Comparison of ENCODE assay signal across 8 cellular contexts in the genomic region with DNA sequence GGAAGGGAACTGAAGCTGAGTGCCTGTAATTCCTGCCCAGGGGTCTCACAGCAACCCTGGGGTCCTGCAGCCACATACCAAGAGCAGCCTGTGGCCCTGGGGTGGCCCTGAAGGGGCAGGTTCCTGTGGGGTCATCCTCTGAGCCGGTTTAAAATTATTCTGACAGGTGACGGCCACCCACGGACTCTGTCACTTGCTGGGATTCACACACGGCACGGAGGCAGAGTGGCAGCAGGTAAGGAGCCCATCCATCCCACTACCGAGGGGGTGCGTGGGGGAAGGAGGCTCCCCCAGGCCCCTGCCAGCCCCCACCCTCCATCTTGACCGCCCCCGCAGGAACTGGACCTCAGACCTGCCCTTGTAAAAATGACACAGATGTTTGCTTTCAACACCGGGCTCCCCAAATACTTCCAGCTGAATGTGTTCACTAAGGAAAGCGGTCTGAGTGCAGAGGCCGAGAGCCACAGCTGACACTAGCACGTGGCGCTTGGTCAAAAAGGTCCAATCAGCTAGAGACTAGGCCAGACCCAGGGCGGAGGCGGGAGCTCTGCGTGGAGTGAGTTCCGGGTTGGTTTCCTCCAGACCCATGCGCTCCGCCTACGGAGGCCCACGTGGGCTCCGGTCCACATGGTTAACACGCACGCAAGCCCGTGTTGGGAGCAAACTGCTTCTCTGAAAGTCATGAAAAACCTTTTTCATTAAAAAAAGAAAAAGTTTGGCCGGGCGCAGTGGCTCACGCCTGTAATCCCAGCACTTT. TPM values are rescaled to one million over a fixed set of nuclear protein-coding genes. Genes with fewer than 3 reads are reported as not detected.
A peak's percentile ranks its signal among the peaks of the same experiment; 100 is the strongest.
DNase-seq lines count a peak whose midpoint lies in the region; ATAC-seq and TF ChIP-seq lines count a peak whose summit lies in the region.

No MANE protein-coding gene starts in this region.

- peaks cover 6% of the 10 kb centered on the region for H3K4me1 ChIP-seq in CD8-positive, alpha-beta T cell (ENCODE audit: insufficient read depth, low read length)
- peaks cover 9 to 37% (median 31%) of the 10 kb centered on the region in 9 donors for H3K4me1 ChIP-seq in heart right ventricle

- intact Hi-C loops in CD8-positive, alpha-beta T cell (cut with DNase I, micrococcal nuclease): no loop called here
- intact Hi-C loops in heart right ventricle (cut with DNase I): no loop called here

- H3K36me3 Mint-ChIP-seq in CD8-positive, alpha-beta T cell: peaks cover 15% of the 10 kb centered on the region
- H3K36me3 Mint-ChIP-seq in activated T-cell treated with anti-CD3 and anti-CD28 coated beads, Interleukin-2, amount 50 U/mL, for 24 hours (ENCODE audit: low read depth): peaks cover 40% of the 10 kb centered on the region
- H3K36me3 Mint-ChIP-seq in mesothelial cell of epicardium: peaks cover 26% of the 10 kb centered on the region

- no peak for TF ChIP-seq CTCF in CD8-positive, alpha-beta T cell (IDR thresholded peaks at IDR 0.05)
- no peak for TF ChIP-seq CTCF in heart right ventricle (IDR thresholded peaks at IDR 0.05)
- TF ChIP-seq CTCF in mesothelial cell of epicardium (IDR thresholded peaks at IDR 0.05; ENCODE audit: unreplicated experiment): no peak

- peaks cover 4% of the 10 kb centered on the region for H3K27me3 Mint-ChIP-seq in CD8-positive, alpha-beta T cell (ENCODE audit: low read depth)
- peaks cover 4% of the 10 kb centered on the region for H3K27me3 Mint-ChIP-seq in activated T-cell treated with anti-CD3 and anti-CD28 coated beads, Interleukin-2, amount 50 U/mL, for 24 hours
- H3K27me3 Mint-ChIP-seq in mesothelial cell of epicardium (ENCODE audit: low read depth): no peaks in the 10 kb centered on the region

- no peaks in the 10 kb centered on the region for H3K9me3 ChIP-seq in CD8-positive, alpha-beta T cell (ENCODE audit: low read length)
- H3K9me3 ChIP-seq in heart right ventricle: no peaks in the 10 kb centered on the region

- no peak overlapping the region for H3K27ac ChIP-seq in CD8-positive, alpha-beta T cell (ENCODE audit: low read depth, low read length)
- H3K27ac ChIP-seq in heart right ventricle (peak overlapping the region; percentile 35 to 87 (median 78)), skin epidermis (peak overlapping the region in 19 of 21 experiments; percentile 6 to 84 (median 71))

- CTCF ChIA-PET in CD8-positive, alpha-beta T cell (lab: Charles Lee): interaction anchor here (0.5 to 2.3 kb wide), 2 partner anchors 12 to 113 kb away, joined by 3 to 5 read pairs; no protein-coding TSS in a partner anchor

- peaks cover 4% of the 10 kb centered on the region for H3K4me1 Mint-ChIP-seq in CD8-positive, alpha-beta T cell (ENCODE audit: low read depth)
- peaks cover 19% of the 10 kb centered on the region for H3K4me1 Mint-ChIP-seq in activated T-cell treated with anti-CD3 and anti-CD28 coated beads, Interleukin-2, amount 50 U/mL, for 24 hours (ENCODE audit: low read depth)
- peaks cover 5% of the 10 kb centered on the region for H3K4me1 Mint-ChIP-seq in mesothelial cell of epicardium

- H3K27me3 ChIP-seq in CD8-positive, alpha-beta T cell (ENCODE audit: insufficient read depth, low read length): no peaks in the 10 kb centered on the region
- H3K27me3 ChIP-seq in heart right ventricle: peaks cover 0 to 13% (median 0%) of the 10 kb centered on the region in 7 donors

- peak overlapping the region; percentile 57 for H3K27ac Mint-ChIP-seq in CD8-positive, alpha-beta T cell
- peak overlapping the region; percentile 80 for H3K27ac Mint-ChIP-seq in activated T-cell treated with anti-CD3 and anti-CD28 coated beads, Interleukin-2, amount 50 U/mL, for 24 hours
- no peak overlapping the region for H3K27ac Mint-ChIP-seq in mesothelial cell of epicardium

- no peaks in the 10 kb centered on the region for H3K36me3 ChIP-seq in CD8-positive, alpha-beta T cell (ENCODE audit: insufficient read depth, low read length)
- peaks cover 0 to 27% (median 10%) of the 10 kb centered on the region in 9 donors for H3K36me3 ChIP-seq in heart right ventricle

- peak overlapping the region; percentile 69 for H3K4me3 Mint-ChIP-seq in CD8-positive, alpha-beta T cell
- H3K4me3 Mint-ChIP-seq in activated T-cell treated with anti-CD3 and anti-CD28 coated beads, Interleukin-2, amount 50 U/mL, for 24 hours: peak overlapping the region; percentile 31
- no peak overlapping the region for H3K4me3 Mint-ChIP-seq in mesothelial cell of epicardium

- ATAC-seq in CD8-positive, alpha-beta T cell: peak; percentile 87
- ATAC-seq in heart right ventricle (peak; percentile 82 to 97 (median 92)), GM18498 (IDR thresholded peaks at IDR 0.05; ENCODE audit: unreplicated experiment) (no peak)

- H3K4me3 ChIP-seq in CD8-positive, alpha-beta T cell (ENCODE audit: low read depth, low read length): no peak overlapping the region
- H3K4me3 ChIP-seq in heart right ventricle (peak overlapping the region in 7 of 10 donors; percentile 7 to 73 (median 52)), skin epidermis (peak overlapping the region in 1 of 7 experiments; percentile 2)

- POLR2A ChIA-PET in CD8-positive, alpha-beta T cell (lab: Charles Lee): interaction anchor here (0.6 to 1.0 kb wide), 2 partner anchors 10 to 11 kb away, joined by 3 to 4 read pairs; partner anchors contain the start of gene MCM3AP

- DNase-seq in CD8-positive, alpha-beta T cell: peak in 6 of 7 experiments; percentile 26 to 64 (median 44)
- DNase-seq in NCI-H1092 treated with DMSO at 0.1 percent for 48 hours (lab: John Stamatoyannopoulos, UW) (peak; percentile 89), heart right ventricle (peak; percentile 88 to 92), mesenteric fat pad (ENCODE audit: low spot score) (no peak), mesothelial cell of epicardium (ENCODE audit: low spot score in 2 of 2, unreplicated experiment in 2 of 2) (no peak)
- peak; percentile 70 for DNase-seq in activated T-cell treated with anti-CD3 and anti-CD28 coated beads, Interleukin-2, amount 50 U/mL, for 24 hours

- H3K9me3 Mint-ChIP-seq in CD8-positive, alpha-beta T cell: no peaks in the 10 kb centered on the region
- no peaks in the 10 kb centered on the region for H3K9me3 Mint-ChIP-seq in activated T-cell treated with anti-CD3 and anti-CD28 coated beads, Interleukin-2, amount 50 U/mL, for 24 hours
- no peaks in the 10 kb centered on the region for H3K9me3 Mint-ChIP-seq in mesothelial cell of epicardium

- 45 to 59% methylated on average over 29 of the region's 29 CpGs for WGBS in heart right ventricle, 2 donors

RNA-seq across cellular contexts. Expression of gene YBEY, which starts 10.0 kb away (rescaled TPM):
- total RNA-seq in CD8-positive, alpha-beta T cell: 10 to 100 TPM; 10.8 to 13.6 TPM
- total RNA-seq in heart right ventricle (10 to 100 TPM; 11.9 to 25.7 (median 16.7) TPM), mesenteric fat pad (11.1 TPM), mesothelial cell of epicardium (17.2 to 18.4 TPM (median 17.7 TPM) in 3 replicates)
- 10 to 100 TPM; 15.8 to 18.1 TPM for polyA plus RNA-seq in heart right ventricle

RNA-seq across cellular contexts. Expression of gene MCM3AP, which starts 10.8 kb away (rescaled TPM):
- 10 to 100 TPM; 90.1 to 97.7 TPM for total RNA-seq in CD8-positive, alpha-beta T cell
- total RNA-seq in heart right ventricle (10 to 100 TPM; 45.6 to 68.4 (median 53.9) TPM), mesenteric fat pad (89.8 TPM), mesothelial cell of epicardium (138 to 150 TPM (median 139 TPM) in 3 replicates)
- 10 to 100 TPM; 31.0 to 37.1 TPM for polyA plus RNA-seq in heart right ventricle

RNA-seq across cellular contexts. Expression of gene C21orf58, which starts 27.5 kb away (rescaled TPM):
- 1 to 10 TPM; 1.2 to 1.5 TPM for total RNA-seq in CD8-positive, alpha-beta T cell
- total RNA-seq in heart right ventricle (1 to 10 TPM in 8 of 10 donors, under 1 TPM in 2; 0.98 to 2.0 (median 1.3) TPM), mesenteric fat pad (0.96 TPM), mesothelial cell of epicardium (20.0 to 20.7 TPM (median 20.7 TPM) in 3 replicates)
- polyA plus RNA-seq in heart right ventricle: 1 to 10 TPM in 1 of 2 donors, under 1 TPM in 1; 0.51 to 2.9 TPM

RNA-seq across cellular contexts. Expression of gene PCNT, which starts 27.8 kb away (rescaled TPM):
- 10 to 100 TPM; 72.4 to 79.3 TPM for total RNA-seq in CD8-positive, alpha-beta T cell
- 10 to 100 TPM; 17.5 to 58.6 (median 29.7) TPM for total RNA-seq in heart right ventricle
- polyA plus RNA-seq in heart right ventricle: 10 to 100 TPM; 23.0 to 25.4 TPM
- 29.4 TPM for total RNA-seq in mesenteric fat pad
- total RNA-seq in mesothelial cell of epicardium: 32.6 to 42.4 TPM (median 41.8 TPM) in 3 replicates

Comparison
In these comparisons a context has a peak if more than half of its experiments do, and no peak if none do; other contexts are left out.
1. DNase-seq: peak in CD8-positive, alpha-beta T cell (6 of 7), NCI-H1092 treated with DMSO at 0.1 percent for 48 hours (single experiment), activated T-cell treated with anti-CD3 and anti-CD28 coated beads, Interleukin-2, amount 50 U/mL, for 24 hours (single experiment) and heart right ventricle (2 of 2); none in mesenteric fat pad (single experiment) and mesothelial cell of epicardium (0 of 2).